ENCODE assay signal across 17 cellular contexts in the genomic region with DNA sequence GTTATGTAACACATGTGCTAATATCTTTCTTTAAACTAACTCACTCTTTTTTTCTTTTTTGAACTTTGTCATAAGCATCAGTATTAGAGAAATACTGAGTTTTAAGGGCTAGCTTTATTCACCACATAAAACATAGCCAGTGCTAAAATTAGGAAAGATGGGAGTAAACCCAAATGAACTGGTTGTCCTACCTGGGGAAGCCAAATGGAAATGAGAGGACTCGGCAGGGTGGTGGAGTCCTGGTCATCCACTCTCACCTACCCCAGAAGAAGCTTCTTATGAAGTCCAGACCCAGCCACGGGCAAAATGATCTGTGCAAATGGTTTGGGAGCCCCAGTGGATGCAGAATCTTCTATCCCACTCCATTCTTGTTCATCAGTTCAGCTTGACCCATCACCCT. TPM values are rescaled to one million over a fixed set of nuclear protein-coding genes. Genes with fewer than 3 reads are reported as not detected.
DNase-seq lines count a peak whose midpoint lies in the region; ATAC-seq lines count a peak whose summit lies in the region.
"Had no signal": no experiment of that assay in that cellular context is flagged by ENCODE, and none has a peak within 500 bp of the region (broad histone marks: within the 10 kb centered on the region; RNA-seq: fewer than 3 reads in every experiment).

No MANE protein-coding gene starts in this region.

- POLR2A ChIA-PET in activated CD4-positive, alpha-beta T cell treated with anti-CD3 and anti-CD28 coated beads, Interleukin-2, amount 10 ng/mL, durations not matched to agents 7 days and 5 days (lab: Charles Lee) = no interaction called here
- POLR2A ChIA-PET in activated CD4-positive, alpha-beta T cell treated with anti-CD3 and anti-CD28 coated beads for 36 hours (lab: Charles Lee) = no interaction called here
- POLR2A ChIA-PET in CD4-positive, alpha-beta memory T cell (lab: Charles Lee; ENCODE audit: partially characterized antibody) = no interaction called here

- H3K9me3 ChIP-seq in CD4-positive, alpha-beta memory T cell (ENCODE audit: control insufficient read depth in 1 of 2, low read length in 2 of 2) = no peaks in the 10 kb centered on the region
- H3K9me3 ChIP-seq: BLaER1 had no signal

- no peak overlapping the region for H3K27ac ChIP-seq in CD4-positive, alpha-beta memory T cell (ENCODE audit: low read depth, low read length)
- H3K27ac ChIP-seq: BLaER1, GM23248, HL-60 had no signal

- CTCF ChIA-PET in activated CD4-positive, alpha-beta T cell treated with anti-CD3 and anti-CD28 coated beads, Interleukin-2, amount 10 ng/mL, durations not matched to agents 7 days and 5 days (lab: Charles Lee) = interaction anchor here (0.6 to 1.4 kb wide), 2 partner anchors 10 to 12 kb away, joined by 4 read pairs; no protein-coding TSS in a partner anchor
- CTCF ChIA-PET in activated CD4-positive, alpha-beta T cell treated with anti-CD3 and anti-CD28 coated beads for 36 hours (lab: Charles Lee) = interaction anchor here (0.6 to 0.7 kb wide), 2 partner anchors 18 to 76 kb away, joined by 3 read pairs; no protein-coding TSS in a partner anchor
- CTCF ChIA-PET in CD4-positive, alpha-beta memory T cell (lab: Charles Lee; ENCODE audit: partially characterized antibody) = no interaction called here

- no peak overlapping the region for H3K4me3 Mint-ChIP-seq in activated CD4-positive, alpha-beta T cell treated with anti-CD3 and anti-CD28 coated beads, Interleukin-2, amount 10 ng/mL, durations not matched to agents 7 days and 5 days
- H3K4me3 Mint-ChIP-seq in activated CD4-positive, alpha-beta T cell treated with anti-CD3 and anti-CD28 coated beads for 36 hours = no peak overlapping the region
- H3K4me3 Mint-ChIP-seq in CD4-positive, alpha-beta memory T cell = peak overlapping the region in 1 of 8 donors; percentile 17
- H3K4me3 Mint-ChIP-seq: CD8-positive, alpha-beta T cell had no signal

- H3K27me3 Mint-ChIP-seq in activated CD4-positive, alpha-beta T cell treated with anti-CD3 and anti-CD28 coated beads, Interleukin-2, amount 10 ng/mL, durations not matched to agents 7 days and 5 days = peaks cover 5% of the 10 kb centered on the region
- H3K27me3 Mint-ChIP-seq in activated CD4-positive, alpha-beta T cell treated with anti-CD3 and anti-CD28 coated beads for 36 hours = no peaks in the 10 kb centered on the region
- H3K27me3 Mint-ChIP-seq in CD4-positive, alpha-beta memory T cell = no peaks in the 10 kb centered on the region

- H3K27ac Mint-ChIP-seq in activated CD4-positive, alpha-beta T cell treated with anti-CD3 and anti-CD28 coated beads, Interleukin-2, amount 10 ng/mL, durations not matched to agents 7 days and 5 days = peak overlapping the region; percentile 10
- no peak overlapping the region for H3K27ac Mint-ChIP-seq in activated CD4-positive, alpha-beta T cell treated with anti-CD3 and anti-CD28 coated beads for 36 hours
- H3K27ac Mint-ChIP-seq in CD4-positive, alpha-beta memory T cell = peak overlapping the region in 5 of 7 donors; percentile 34 to 75 (median 67)
- H3K27ac Mint-ChIP-seq: CD8-positive, alpha-beta T cell had no signal

- H3K36me3 Mint-ChIP-seq in activated CD4-positive, alpha-beta T cell treated with anti-CD3 and anti-CD28 coated beads, Interleukin-2, amount 10 ng/mL, durations not matched to agents 7 days and 5 days (ENCODE audit: low read depth) = peaks cover 16% of the 10 kb centered on the region
- no peaks in the 10 kb centered on the region for H3K36me3 Mint-ChIP-seq in activated CD4-positive, alpha-beta T cell treated with anti-CD3 and anti-CD28 coated beads for 36 hours (ENCODE audit: low read depth)
- peaks cover 16 to 23% of the 10 kb centered on the region in 2 donors for H3K36me3 Mint-ChIP-seq in CD4-positive, alpha-beta memory T cell
- H3K36me3 Mint-ChIP-seq: CD14-positive monocyte; CD8-positive, alpha-beta T cell had no signal

- no peak for DNase-seq in activated CD4-positive, alpha-beta T cell treated with anti-CD3 and anti-CD28 coated beads, Interleukin-2, amount 10 ng/mL, durations not matched to agents 7 days and 5 days
- no peak for DNase-seq in activated CD4-positive, alpha-beta T cell treated with anti-CD3 and anti-CD28 coated beads for 36 hours
- no peak for DNase-seq in CD4-positive, alpha-beta memory T cell
- peak; percentile 51 for DNase-seq in cerebellar cortex (ENCODE audit: low spot score)
- DNase-seq in posterior vena cava (ENCODE audit: low spot score) = peak; percentile 32
- no peak for DNase-seq in DMS79 (lab: John Stamatoyannopoulos, UW)
- no peak for DNase-seq in OCI-M2 (lab: John Stamatoyannopoulos, UW; ENCODE audit: unreplicated experiment)
- DNase-seq: 8988T; Calu3; CD8-positive, alpha-beta T cell; DND-41; EL; GM23248; HCEC 1CT had no signal

- peaks cover 33% of the 10 kb centered on the region for H3K4me1 Mint-ChIP-seq in activated CD4-positive, alpha-beta T cell treated with anti-CD3 and anti-CD28 coated beads, Interleukin-2, amount 10 ng/mL, durations not matched to agents 7 days and 5 days
- H3K4me1 Mint-ChIP-seq in activated CD4-positive, alpha-beta T cell treated with anti-CD3 and anti-CD28 coated beads for 36 hours = peaks cover 22% of the 10 kb centered on the region
- peaks cover 30 to 59% (median 42%) of the 10 kb centered on the region in 4 donors for H3K4me1 Mint-ChIP-seq in CD4-positive, alpha-beta memory T cell
- H3K4me1 Mint-ChIP-seq: CD14-positive monocyte had no signal

- H3K4me1 ChIP-seq in CD4-positive, alpha-beta memory T cell (ENCODE audit: insufficient read depth, low read length) = peaks cover 30% of the 10 kb centered on the region

- no peak overlapping the region for H3K4me3 ChIP-seq in CD4-positive, alpha-beta memory T cell (ENCODE audit: low read length in 2 of 2)
- H3K4me3 ChIP-seq: BLaER1, GM23248 had no signal

- H3K27me3 ChIP-seq in CD4-positive, alpha-beta memory T cell (ENCODE audit: insufficient read depth, low read length) = no peaks in the 10 kb centered on the region
- H3K27me3 ChIP-seq: BLaER1 had no signal

- H3K36me3 ChIP-seq in CD4-positive, alpha-beta memory T cell (ENCODE audit: insufficient read depth, low read length) = no peaks in the 10 kb centered on the region
- H3K36me3 ChIP-seq: BLaER1 had no signal

- ATAC-seq in activated CD4-positive, alpha-beta T cell treated with anti-CD3 and anti-CD28 coated beads for 36 hours = no peak
- ATAC-seq: CD8-positive, alpha-beta T cell had no signal

- intact Hi-C loops in activated CD4-positive, alpha-beta T cell treated with anti-CD3 and anti-CD28 coated beads for 36 hours (cut with DNase I, micrococcal nuclease) = no loop called here
- intact Hi-C loops in CD4-positive, alpha-beta memory T cell (cut with micrococcal nuclease) = no loop called here
- intact Hi-C loops in posterior vena cava (cut with DNase I) = loop anchor here in 1 of 2 donors (5.0 kb wide), 1 partner anchor 336 kb away; no protein-coding TSS in a partner anchor

- peaks cover 8% of the 10 kb centered on the region for H3K9me3 Mint-ChIP-seq in activated CD4-positive, alpha-beta T cell treated with anti-CD3 and anti-CD28 coated beads, Interleukin-2, amount 10 ng/mL, durations not matched to agents 7 days and 5 days
- H3K9me3 Mint-ChIP-seq in activated CD4-positive, alpha-beta T cell treated with anti-CD3 and anti-CD28 coated beads for 36 hours (ENCODE audit: low read depth) = no peaks in the 10 kb centered on the region
- H3K9me3 Mint-ChIP-seq in CD4-positive, alpha-beta memory T cell = no peaks in the 10 kb centered on the region
- H3K9me3 Mint-ChIP-seq: CD14-positive monocyte; CD8-positive, alpha-beta T cell had no signal

RNA-seq across cellular contexts. Expression of a gene that starts 56.1 kb away (rescaled TPM):
- 1 to 10 TPM; 1.3 to 2.2 TPM for total RNA-seq in activated CD4-positive, alpha-beta T cell treated with anti-CD3 and anti-CD28 coated beads, Interleukin-2, amount 10 ng/mL, durations not matched to agents 7 days and 5 days
- total RNA-seq in activated CD4-positive, alpha-beta T cell treated with anti-CD3 and anti-CD28 coated beads for 36 hours = under 1 TPM; 0.02 to 0.14 TPM
- total RNA-seq in CD4-positive, alpha-beta memory T cell = 10 to 100 TPM; 25.7 to 25.9 TPM
- 1 to 10 TPM; 1.2 to 3.7 TPM for polyA plus RNA-seq in CD4-positive, alpha-beta memory T cell
- 1 to 10 TPM; 3.5 to 7.6 TPM for total RNA-seq in posterior vena cava
- polyA plus RNA-seq: CD14-positive monocyte had no signal

Comparison
In these comparisons a context has a peak if more than half of its experiments do, and no peak if none do; other contexts are left out.
1. DNase-seq: peak in cerebellar cortex (single experiment) and posterior vena cava (single experiment); none in activated CD4-positive, alpha-beta T cell treated with anti-CD3 and anti-CD28 coated beads, Interleukin-2, amount 10 ng/mL, durations not matched to agents 7 days and 5 days (single experiment), activated CD4-positive, alpha-beta T cell treated with anti-CD3 and anti-CD28 coated beads for 36 hours (single experiment), CD4-positive, alpha-beta memory T cell (0 of 5), DMS79 (single experiment) and OCI-M2 (single experiment).